In the genomic region with DNA sequence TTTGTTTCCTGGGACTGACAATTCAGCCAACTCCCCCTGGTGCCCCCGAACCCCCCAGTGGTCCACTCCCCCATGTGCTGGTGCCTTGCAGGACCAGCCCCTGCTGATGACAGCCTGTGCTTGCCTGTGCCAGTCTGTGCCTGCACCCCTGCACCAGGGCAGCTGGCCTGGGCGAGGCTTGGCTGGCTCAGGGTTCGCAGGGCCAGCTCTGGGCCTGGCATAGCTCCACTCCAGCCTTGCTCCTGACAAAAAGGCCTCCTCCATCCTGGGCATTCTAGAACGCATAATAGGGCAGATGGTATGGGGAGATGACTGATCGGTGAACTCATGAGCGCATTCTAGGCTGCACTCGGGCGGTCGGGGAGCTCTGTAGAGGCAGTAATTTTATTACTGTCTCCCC, we compare ENCODE assay signal across 27 cellular contexts. TPM values are rescaled to one million over a fixed set of nuclear protein-coding genes. Genes with fewer than 3 reads are reported as not detected.
A peak's percentile ranks its signal among the peaks of the same experiment; 100 is the strongest.
DNase-seq lines count a peak whose midpoint lies in the region; ATAC-seq and TF ChIP-seq lines count a peak whose summit lies in the region.
"Had no signal": no experiment of that assay in that cellular context is flagged by ENCODE, and none has a peak within 500 bp of the region (broad histone marks: within the 10 kb centered on the region; RNA-seq: fewer than 3 reads in every experiment).

No MANE protein-coding gene starts in this region.

- DNase-seq in C1 segment of cervical spinal cord (lab: John Stamatoyannopoulos, UW) = peak in 13 of 14 donors; percentile 44 to 97 (median 82)
- DNase-seq in glutamatergic neuron = no peak
- peak; percentile 84 for DNase-seq in occipital lobe (lab: John Stamatoyannopoulos, UW)
- DNase-seq in lower leg skin (ENCODE audit: low spot score in 2 of 2) = no peak
- DNase-seq: activated B cell treated with CpG ODN at 0.5 μM for 24 hours; AML-193; aorta; NCI-H1105; NCI-H2029; NCI-H2227 treated with DMSO at 0.1 percent for 48 hours; psoas muscle; stimulated activated CD4-positive, alpha-beta T cell treated with anti-CD3 and anti-CD28 coated beads, Interleukin-15, amount 100 ng/mL, for 24 hours; stimulated activated naive CD4-positive, alpha-beta T cell; T-helper 1 cell had no signal

- ATAC-seq in HG02885 (IDR thresholded peaks at IDR 0.05; ENCODE audit: poor library complexity, unreplicated experiment) = no peak
- ATAC-seq in GM21825 (IDR thresholded peaks at IDR 0.05; ENCODE audit: unreplicated experiment) = no peak
- no peak for ATAC-seq in HG03521 (IDR thresholded peaks at IDR 0.05; ENCODE audit: unreplicated experiment)
- ATAC-seq: A549, psoas muscle had no signal

- peak overlapping the region; percentile 97 for H3K27ac ChIP-seq in angular gyrus (ENCODE audit: low read depth, low read length)
- H3K27ac ChIP-seq: A549, psoas muscle, vagina had no signal

- H3K9me3 Mint-ChIP-seq in glutamatergic neuron (ENCODE audit: unreplicated experiment) = peaks cover 10% of the 10 kb centered on the region
- H3K9me3 Mint-ChIP-seq: activated B cell treated with CpG ODN at 0.5 μM for 24 hours; activated naive CD4-positive, alpha-beta T cell treated with anti-CD3 and anti-CD28 coated beads, Interleukin-2, amount 50 U/mL, for 24 hours had no signal

- no peaks in the 10 kb centered on the region for H3K36me3 Mint-ChIP-seq in glutamatergic neuron (ENCODE audit: unreplicated experiment)
- H3K36me3 Mint-ChIP-seq: activated naive CD4-positive, alpha-beta T cell treated with anti-CD3 and anti-CD28 coated beads, Interleukin-2, amount 50 U/mL, for 24 hours had no signal

- H3K27ac Mint-ChIP-seq in glutamatergic neuron (ENCODE audit: unreplicated experiment) = peak overlapping the region; percentile 29
- H3K27ac Mint-ChIP-seq: activated B cell treated with CpG ODN at 0.5 μM for 24 hours; activated naive CD4-positive, alpha-beta T cell treated with anti-CD3 and anti-CD28 coated beads, Interleukin-2, amount 50 U/mL, for 24 hours had no signal

- intact Hi-C loops in lower leg skin (cut with DNase I; ENCODE audit: low total_unique reads) = no loop called here

- WGBS in lower leg skin, 2 donors = 73 to 79% methylated on average over 9 of the region's 9 CpGs

- TF ChIP-seq POLR2A in lower leg skin (IDR thresholded peaks at IDR 0.05) = no peak

- peaks cover 19% of the 10 kb centered on the region for H3K27me3 Mint-ChIP-seq in glutamatergic neuron (ENCODE audit: unreplicated experiment)

- H3K4me3 ChIP-seq in lower leg skin (ENCODE audit: low read depth, poor library complexity, severe bottlenecking) = no peak overlapping the region
- H3K4me3 ChIP-seq: A549, HAP-1, K562, lung, psoas muscle, vagina had no signal

- H3K4me3 Mint-ChIP-seq in glutamatergic neuron (ENCODE audit: unreplicated experiment) = peak overlapping the region; percentile 64
- H3K4me3 Mint-ChIP-seq: activated B cell treated with CpG ODN at 0.5 μM for 24 hours; activated naive CD4-positive, alpha-beta T cell treated with anti-CD3 and anti-CD28 coated beads, Interleukin-2, amount 50 U/mL, for 24 hours had no signal

- no peak for TF ChIP-seq CTCF in glutamatergic neuron (IDR thresholded peaks at IDR 0.05; ENCODE audit: partially characterized antibody, unreplicated experiment)
- no peak for TF ChIP-seq CTCF in lower leg skin (IDR thresholded peaks at IDR 0.05)

- peaks cover 54% of the 10 kb centered on the region for H3K4me1 Mint-ChIP-seq in glutamatergic neuron (ENCODE audit: low read depth, unreplicated experiment)
- H3K4me1 Mint-ChIP-seq: activated B cell treated with CpG ODN at 0.5 μM for 24 hours; activated naive CD4-positive, alpha-beta T cell treated with anti-CD3 and anti-CD28 coated beads, Interleukin-2, amount 50 U/mL, for 24 hours had no signal

RNA-seq across cellular contexts. Expression of gene CNTN2, which starts 5.4 kb away (rescaled TPM):
- total RNA-seq in glutamatergic neuron (ENCODE audit: unreplicated experiment) = 208 TPM
- total RNA-seq in occipital lobe = 22.8 TPM
- total RNA-seq in lower leg skin = 10 to 100 TPM in 1 of 4 donors, 1 to 10 TPM in 3; 2.7 to 18.3 (median 6.0) TPM
- total RNA-seq: activated B cell treated with CpG ODN at 0.5 μM for 24 hours, K562, M059J, RPMI7951, SK-MEL-5 had no signal

RNA-seq across cellular contexts. Expression of gene TMEM81, which starts 35.9 kb away (rescaled TPM):
- total RNA-seq in glutamatergic neuron (ENCODE audit: unreplicated experiment) = 9.3 TPM
- total RNA-seq in occipital lobe = 3.4 TPM
- 1 to 10 TPM; 2.3 to 2.8 (median 2.6) TPM for total RNA-seq in lower leg skin

Comparison
In these comparisons a context has a peak if more than half of its experiments do, and no peak if none do; other contexts are left out.
1. DNase-seq: peak in C1 segment of cervical spinal cord (13 of 14) and occipital lobe (single experiment); none in glutamatergic neuron (single experiment) and lower leg skin (0 of 2).